1 cellular context compared by ENCODE assay signal in genomic region chr14:90383731-90384542, GRCh38.
TF ChIP-seq lines count a peak whose summit lies in the region.

No MANE protein-coding gene starts in this region.

TF ChIP-seq in HEK293, 187 proteins besides CTCF, POLR2A, EP300 and RAD21 (continued from another document):
- TF ChIP-seq ZBTB6 (tag by site-specific recombination; IDR thresholded peaks at IDR 0.05) (peak; percentile 43; the same call in 1 of the 2 replicates), ZNF335 (tag by site-specific recombination; conservative IDR thresholded peaks at IDR 0.05) (peak; percentile 63), PRDM6 (tag by site-specific recombination; IDR thresholded peaks at IDR 0.05) (no peak), ZBTB17 (tag by site-specific recombination; IDR thresholded peaks at IDR 0.05) (peak; percentile 87), ZNF2 (tag by site-specific recombination; IDR thresholded peaks at IDR 0.05) (peak; percentile 38; the same call in 1 of the 2 replicates)
